ENCODE assay signal across 1 cellular context in the genomic region with DNA sequence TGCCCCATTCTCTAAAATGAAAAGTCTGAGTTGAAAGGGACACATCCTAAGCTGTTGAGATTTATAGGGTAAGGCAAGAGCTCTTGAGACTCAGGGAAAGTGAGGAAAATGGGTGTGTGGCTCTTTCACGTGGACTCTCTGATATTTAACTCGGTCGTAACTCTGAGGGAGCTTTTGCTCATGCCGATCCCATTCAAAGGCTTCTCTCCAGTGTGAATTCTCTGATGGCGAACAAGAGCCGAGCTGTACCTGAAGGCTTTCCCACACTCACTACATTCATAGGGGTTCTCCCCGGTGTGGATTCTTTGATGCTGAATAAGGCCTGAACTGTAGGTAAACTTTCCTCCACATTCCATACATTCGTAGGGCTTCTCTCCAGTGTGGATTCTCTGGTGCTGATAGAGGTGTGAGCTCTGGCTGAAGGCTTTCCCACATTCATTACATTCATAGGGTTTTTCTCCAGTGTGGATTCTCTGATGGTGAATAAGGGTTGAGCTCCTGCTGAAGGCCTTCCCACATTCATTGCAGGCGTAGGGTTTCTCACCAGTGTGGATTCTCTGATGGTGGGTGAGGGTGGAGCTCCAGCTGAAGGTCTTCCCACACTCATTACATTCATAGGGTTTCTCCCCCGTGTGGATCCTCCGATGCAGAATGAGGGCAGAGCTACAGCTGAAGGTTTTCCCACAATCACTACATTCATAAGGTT.
TF ChIP-seq lines count a peak whose summit lies in the region.

No MANE protein-coding gene starts in this region.

TF ChIP-seq in Ishikawa, 13 proteins besides CTCF, POLR2A, EP300 and RAD21 (continued from another document):
- TF ChIP-seq, protein P1, sequence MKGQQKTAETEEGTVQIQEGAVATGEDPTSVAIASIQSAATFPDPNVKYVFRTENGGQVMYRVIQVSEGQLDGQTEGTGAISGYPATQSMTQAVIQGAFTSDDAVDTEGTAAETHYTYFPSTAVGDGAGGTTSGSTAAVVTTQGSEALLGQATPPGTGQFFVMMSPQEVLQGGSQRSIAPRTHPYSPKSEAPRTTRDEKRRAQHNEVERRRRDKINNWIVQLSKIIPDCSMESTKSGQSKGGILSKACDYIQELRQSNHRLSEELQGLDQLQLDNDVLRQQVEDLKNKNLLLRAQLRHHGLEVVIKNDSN (IDR thresholded peaks at IDR 0.05), result no peak
- no peak for TF ChIP-seq YY1 (IDR thresholded peaks at IDR 0.05; ENCODE audit: low read depth)
